In the genomic region with DNA sequence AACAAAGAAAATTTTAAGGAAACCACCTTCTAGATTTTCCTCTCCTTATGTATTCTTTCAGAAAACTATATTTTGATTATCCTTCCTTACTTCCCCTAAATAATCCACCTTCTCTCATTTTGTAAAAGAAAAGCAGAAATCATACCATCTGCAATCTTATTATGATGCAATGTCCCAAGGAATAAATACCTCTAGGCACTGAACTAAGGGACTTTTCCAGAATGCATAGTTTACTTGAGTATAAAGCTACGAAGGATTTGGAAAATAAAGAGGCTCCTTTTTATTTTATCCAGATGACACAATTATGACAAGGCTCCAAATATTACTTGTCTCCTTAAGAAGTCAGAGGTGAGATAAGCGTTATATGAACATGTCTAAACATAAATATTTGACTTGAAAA, we compare ENCODE assay signal across 23 cellular contexts.
"Had no signal": no experiment of that assay in that cellular context is flagged by ENCODE, and none has a peak within 500 bp of the region (broad histone marks: within the 10 kb centered on the region; RNA-seq: fewer than 3 reads in every experiment).

No MANE protein-coding gene starts in this region.

- H3K36me3 Mint-ChIP-seq: activated naive CD8-positive, alpha-beta T cell treated with anti-CD3 and anti-CD28 coated beads, Interleukin-2, amount 10 ng/mL, durations not matched to agents 7 days and 5 days; T-cell had no signal

- H3K27me3 Mint-ChIP-seq: activated CD4-positive, alpha-beta T cell treated with anti-CD3 and anti-CD28 coated beads, Interleukin-2, amount 10 ng/mL, durations not matched to agents 7 days and 5 days; activated CD8-positive, alpha-beta T cell treated with anti-CD3 and anti-CD28 coated beads for 36 hours; activated naive CD8-positive, alpha-beta T cell treated with anti-CD3 and anti-CD28 coated beads, Interleukin-2, amount 10 ng/mL, durations not matched to agents 7 days and 5 days; T-cell had no signal

- H3K4me3 ChIP-seq: breast epithelium had no signal

- H3K9me3 ChIP-seq: breast epithelium had no signal

- H3K27me3 ChIP-seq: breast epithelium had no signal

- H3K27ac Mint-ChIP-seq: activated CD4-positive, alpha-beta T cell treated with anti-CD3 and anti-CD28 coated beads, Interleukin-2, amount 10 ng/mL, durations not matched to agents 7 days and 5 days; activated CD8-positive, alpha-beta T cell treated with anti-CD3 and anti-CD28 coated beads for 36 hours; activated naive CD8-positive, alpha-beta T cell treated with anti-CD3 and anti-CD28 coated beads, Interleukin-2, amount 10 ng/mL, durations not matched to agents 7 days and 5 days; activated T-cell treated with anti-CD3 and anti-CD28 coated beads, Interleukin-2, amount 50 U/mL, for 72 hours; activated T-helper 2 cell treated with anti-CD3 and anti-CD28 coated beads, Interferon-gamma antibody, Interleukin-2, Interleukin-4, amounts not matched to agents 10 μg/mL and 5 μg/mL and 100 μg/mL, durations not matched to agents 14 hours and 24 hours and 36 hours; T-cell had no signal

- ATAC-seq: activated CD8-positive, alpha-beta T cell treated with anti-CD3 and anti-CD28 coated beads for 36 hours; activated T-cell treated with anti-CD3 and anti-CD28 coated beads, Interleukin-2, amount 50 U/mL, for 72 hours; T-cell had no signal

- H3K36me3 ChIP-seq: breast epithelium had no signal

- DNase-seq: activated CD4-positive, alpha-beta T cell treated with anti-CD3 and anti-CD28 coated beads, Interleukin-2, amount 10 ng/mL, durations not matched to agents 7 days and 5 days; activated CD4-positive, CD25-positive, alpha-beta regulatory T cell; activated CD8-positive, alpha-beta memory T cell treated with anti-CD3 and anti-CD28 coated beads, Interleukin-2, amount 50 U/mL, for 4 hours; activated CD8-positive, alpha-beta T cell treated with anti-CD3 and anti-CD28 coated beads for 36 hours; activated naive CD4-positive, alpha-beta T cell treated with anti-CD3 and anti-CD28 coated beads, Interleukin-2, amount 50 U/mL, for 16 hours; activated naive CD8-positive, alpha-beta T cell treated with anti-CD3 and anti-CD28 coated beads, Interleukin-2, amount 10 ng/mL, durations not matched to agents 7 days and 5 days; activated T-cell treated with anti-CD3 and anti-CD28 coated beads, Interleukin-2, amount 50 U/mL, for 72 hours; aorta; KG1; NCI-H1048; NCI-H1930; NCI-H2107; NCI-H2171 treated with DMSO at 0.1 percent for 48 hours; NCI-H226; NCI-H510A; NCI-H526 treated with DMSO at 0.1 percent for 48 hours; NCI-H82; SIG-M5; T-cell; T-helper 2 cell; T1000 had no signal

- H3K27ac ChIP-seq: breast epithelium had no signal

- H3K9me3 Mint-ChIP-seq: activated CD4-positive, alpha-beta T cell treated with anti-CD3 and anti-CD28 coated beads, Interleukin-2, amount 10 ng/mL, durations not matched to agents 7 days and 5 days; activated CD8-positive, alpha-beta T cell treated with anti-CD3 and anti-CD28 coated beads for 36 hours; activated naive CD8-positive, alpha-beta T cell treated with anti-CD3 and anti-CD28 coated beads, Interleukin-2, amount 10 ng/mL, durations not matched to agents 7 days and 5 days; activated T-cell treated with anti-CD3 and anti-CD28 coated beads, Interleukin-2, amount 50 U/mL, for 72 hours; activated T-helper 2 cell treated with anti-CD3 and anti-CD28 coated beads, Interferon-gamma antibody, Interleukin-2, Interleukin-4, amounts not matched to agents 10 μg/mL and 5 μg/mL and 100 μg/mL, durations not matched to agents 14 hours and 24 hours and 36 hours; T-cell had no signal

- H3K4me1 Mint-ChIP-seq: activated CD4-positive, alpha-beta T cell treated with anti-CD3 and anti-CD28 coated beads, Interleukin-2, amount 10 ng/mL, durations not matched to agents 7 days and 5 days; activated naive CD8-positive, alpha-beta T cell treated with anti-CD3 and anti-CD28 coated beads, Interleukin-2, amount 10 ng/mL, durations not matched to agents 7 days and 5 days; T-cell had no signal

- H3K4me1 ChIP-seq: breast epithelium had no signal

- H3K4me3 Mint-ChIP-seq: activated CD4-positive, alpha-beta T cell treated with anti-CD3 and anti-CD28 coated beads, Interleukin-2, amount 10 ng/mL, durations not matched to agents 7 days and 5 days; activated CD8-positive, alpha-beta T cell treated with anti-CD3 and anti-CD28 coated beads for 36 hours; activated naive CD8-positive, alpha-beta T cell treated with anti-CD3 and anti-CD28 coated beads, Interleukin-2, amount 10 ng/mL, durations not matched to agents 7 days and 5 days; activated T-cell treated with anti-CD3 and anti-CD28 coated beads, Interleukin-2, amount 50 U/mL, for 72 hours; T-cell had no signal
